1 cellular context compared by ENCODE assay signal in genomic region chr14:73261520-73262426, GRCh38.
TF ChIP-seq lines count a peak whose summit lies in the region.

No MANE protein-coding gene starts in this region.

TF ChIP-seq in H1, 55 proteins besides CTCF, POLR2A, EP300 and RAD21:
- TF ChIP-seq CREB1 (IDR thresholded peaks at IDR 0.05) (no peak), TEAD4 (IDR thresholded peaks at IDR 0.05; ENCODE audit: low read depth, low read length) (peak; percentile 51; the same call in 1 of the 2 replicates), SRF (IDR thresholded peaks at IDR 0.05; ENCODE audit: low read depth, low read length) (no peak), CHD7 (IDR thresholded peaks at IDR 0.05; ENCODE audit: insufficient replicate concordance, low read length) (no peak), GABPA (IDR thresholded peaks at IDR 0.05; ENCODE audit: borderline replicate concordance, insufficient read depth, low read length) (no peak), FOSL1 (IDR thresholded peaks at IDR 0.05; ENCODE audit: insufficient read depth, low read depth, low read length) (no peak), EGR1 (IDR thresholded peaks at IDR 0.05; ENCODE audit: borderline replicate concordance, low read depth, low read length) (no peak)
